Comparison of ENCODE assay signal across 10 cellular contexts in the genomic region with DNA sequence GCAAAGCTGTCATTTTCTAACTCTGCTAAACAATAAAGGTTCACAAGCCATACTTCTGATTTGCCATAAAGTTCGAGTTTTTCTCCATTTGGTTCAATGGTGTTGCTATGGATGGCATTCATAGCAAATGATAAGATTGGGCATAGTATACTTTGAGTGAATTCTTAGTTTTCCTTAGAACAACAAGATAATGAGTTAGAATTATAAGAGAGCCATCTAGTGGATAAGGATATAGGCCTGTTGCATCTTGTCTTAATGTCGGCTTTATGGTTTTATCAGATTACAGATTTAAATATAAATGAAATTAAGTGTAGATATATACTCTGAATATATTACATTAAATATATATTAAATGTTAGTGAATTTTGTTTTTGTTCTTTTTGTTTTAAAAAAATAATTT.
A peak's percentile ranks its signal among the peaks of the same experiment; 100 is the strongest.
DNase-seq lines count a peak whose midpoint lies in the region; ATAC-seq, FAIRE-seq and TF ChIP-seq lines count a peak whose summit lies in the region.
"Had no signal": no experiment of that assay in that cellular context is flagged by ENCODE, and none has a peak within 500 bp of the region (broad histone marks: within the 10 kb centered on the region; RNA-seq: fewer than 3 reads in every experiment).

No MANE protein-coding gene starts in this region.

- H3K4me1 ChIP-seq in kidney (ENCODE audit: control insufficient read depth in 1 of 2, insufficient read depth in 1 of 2, low read depth in 1 of 2, low read length in 2 of 2) (no peaks in the 10 kb centered on the region), vagina (no peaks in the 10 kb centered on the region)
- H3K4me1 ChIP-seq: uterus had no signal

- no peak overlapping the region for H3K4me3 ChIP-seq in HFF-Myc (replicated peaks; ENCODE audit: low read depth, low read length)
- no peak overlapping the region for H3K4me3 ChIP-seq in astrocyte of the spinal cord (ENCODE audit: low read depth, low read length)
- H3K4me3 ChIP-seq in kidney (ENCODE audit: low read length in 2 of 2) = no peak overlapping the region
- no peak overlapping the region for H3K4me3 ChIP-seq in vagina
- H3K4me3 ChIP-seq: uterus had no signal

- in situ Hi-C loops in astrocyte of the spinal cord (cut with HindIII; ENCODE audit: low sequenced_read_pairs) = no loop called here

- H3K27ac ChIP-seq in kidney (ENCODE audit: low read depth in 2 of 2, low read length in 2 of 2) (no peak overlapping the region), vagina (no peak overlapping the region)
- H3K27ac ChIP-seq: uterus had no signal

- H3K27me3 ChIP-seq in vagina = no peaks in the 10 kb centered on the region
- H3K27me3 ChIP-seq: uterus had no signal

- FAIRE-seq in kidney (lab: Jason Lieb, UNC) = peak; percentile 98

- peak; percentile 4 for TF ChIP-seq CTCF in HFF-Myc (IDR thresholded peaks at IDR 0.05; ENCODE audit: low read depth, low read length, missing control alignments)
- TF ChIP-seq CTCF in astrocyte of the spinal cord (IDR thresholded peaks at IDR 0.05; ENCODE audit: low read depth, low read length) = peak; percentile 32
- TF ChIP-seq CTCF in kidney (IDR thresholded peaks at IDR 0.05; ENCODE audit: borderline replicate concordance, extremely low read depth, insufficient read depth) = no peak
- TF ChIP-seq CTCF in vagina (IDR thresholded peaks at IDR 0.05) = no peak

- TF ChIP-seq POLR2A in vagina (IDR thresholded peaks at IDR 0.05) = no peak

- H3K27ac Mint-ChIP-seq in activated naive CD4-positive, alpha-beta T cell treated with anti-CD3 and anti-CD28 coated beads, Interleukin-2, amount 50 U/mL, for 72 hours = no peak overlapping the region

- ATAC-seq in activated naive CD4-positive, alpha-beta T cell treated with anti-CD3 and anti-CD28 coated beads, Interleukin-2, amount 50 U/mL, for 72 hours = no peak

- DNase-seq in AG08396 (ENCODE audit: low spot score) = peak; percentile 4
- no peak for DNase-seq in HFF-Myc (ENCODE audit: extremely low read depth, low read depth)
- DNase-seq in astrocyte of the spinal cord (ENCODE audit: low read depth, low spot score) = peak; percentile 10
- no peak for DNase-seq in kidney
- no peak for DNase-seq in activated naive CD4-positive, alpha-beta T cell treated with anti-CD3 and anti-CD28 coated beads, Interleukin-2, amount 50 U/mL, for 72 hours (ENCODE audit: low spot score in 2 of 2)
- no peak for DNase-seq in NCI-H146 (lab: John Stamatoyannopoulos, UW)
- no peak for DNase-seq in vagina (ENCODE audit: extremely low spot score in 2 of 2)
- DNase-seq in cerebellar cortex (ENCODE audit: low spot score) = no peak
- DNase-seq: NCI-H446 treated with DMSO at 0.1 percent for 48 hours, uterus had no signal

- H3K36me3 ChIP-seq in kidney (ENCODE audit: control insufficient read depth in 1 of 2, insufficient read depth in 2 of 2, low read length in 2 of 2) (no peaks in the 10 kb centered on the region), vagina (no peaks in the 10 kb centered on the region)
- H3K36me3 ChIP-seq: uterus had no signal

- intact Hi-C loops in kidney (cut with DNase I) (no loop called here), vagina (cut with DNase I) (no loop called here)

- no peaks in the 10 kb centered on the region for H3K36me3 Mint-ChIP-seq in activated naive CD4-positive, alpha-beta T cell treated with anti-CD3 and anti-CD28 coated beads, Interleukin-2, amount 50 U/mL, for 72 hours

- H3K9ac ChIP-seq in kidney (ENCODE audit: low read length in 2 of 2) = no peak overlapping the region

- no peaks in the 10 kb centered on the region for H3K9me3 Mint-ChIP-seq in activated naive CD4-positive, alpha-beta T cell treated with anti-CD3 and anti-CD28 coated beads, Interleukin-2, amount 50 U/mL, for 72 hours

- no peaks in the 10 kb centered on the region for H3K9me3 ChIP-seq in kidney (ENCODE audit: control insufficient read depth in 1 of 2, low read length in 2 of 2)
- no peaks in the 10 kb centered on the region for H3K9me3 ChIP-seq in vagina
- H3K9me3 ChIP-seq: uterus had no signal

Comparison
In these comparisons a context has a peak if more than half of its experiments do, and no peak if none do; other contexts are left out.
1. DNase-seq: peak in AG08396 (single experiment) and astrocyte of the spinal cord (single experiment); none in HFF-Myc (single experiment), kidney (single experiment), activated naive CD4-positive, alpha-beta T cell treated with anti-CD3 and anti-CD28 coated beads, Interleukin-2, amount 50 U/mL, for 72 hours (0 of 2), NCI-H146 (single experiment), vagina (0 of 2) and cerebellar cortex (single experiment).
2. CTCF ChIP-seq: peak in HFF-Myc (single experiment) and astrocyte of the spinal cord (single experiment); none in kidney (single experiment) and vagina (0 of 3).